23 cellular contexts compared by ENCODE assay signal in the genomic region with DNA sequence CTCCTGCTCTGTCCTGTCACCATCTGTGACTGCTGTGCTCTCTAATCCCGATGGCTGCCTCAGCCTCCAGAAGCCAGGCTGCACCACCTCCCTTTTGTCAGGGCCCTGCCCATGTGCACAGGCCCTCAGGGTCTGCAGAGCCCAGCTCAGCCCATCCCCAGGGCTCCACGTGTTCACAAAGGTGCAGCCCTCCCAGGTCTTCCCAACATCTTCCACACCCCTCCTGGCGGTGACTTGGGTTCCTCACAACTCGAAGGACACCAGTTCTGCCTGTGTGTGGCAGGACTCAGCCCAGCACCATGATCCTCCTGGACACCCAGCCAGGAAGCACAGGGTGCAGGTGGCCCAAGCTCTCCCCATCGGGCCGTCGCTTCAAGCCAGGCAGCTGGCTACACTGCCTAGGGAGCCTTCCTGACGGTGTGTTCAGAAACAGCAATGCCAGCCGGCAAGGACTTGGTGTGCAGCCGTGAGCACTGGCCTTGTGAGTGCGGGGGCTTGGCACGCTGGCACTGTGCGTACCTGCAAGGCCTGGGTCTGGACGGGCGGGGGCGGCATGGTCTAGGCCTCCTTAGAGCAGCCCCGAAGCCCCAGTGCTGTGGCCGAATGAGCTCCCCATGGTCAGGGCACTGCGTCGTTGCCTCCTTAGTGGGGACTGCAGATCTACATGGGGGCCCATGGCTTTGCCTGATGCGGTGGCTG.
DNase-seq lines count a peak whose midpoint lies in the region; ATAC-seq, FAIRE-seq and TF ChIP-seq lines count a peak whose summit lies in the region.
"Had no signal": no experiment of that assay in that cellular context is flagged by ENCODE, and none has a peak within 500 bp of the region (broad histone marks: within the 10 kb centered on the region; RNA-seq: fewer than 3 reads in every experiment).

No MANE protein-coding gene starts in this region.

- TF ChIP-seq CTCF in WTC11 (IDR thresholded peaks at IDR 0.05): 0 out of 2 replicates have a peak, but pooled peaks have one; percentile 20
- TF ChIP-seq CTCF in HepG2 (CRISPR knock-in tag; IDR thresholded peaks at IDR 0.05): peak; percentile 21; the same call in 1 of the 2 replicates
- no peak for TF ChIP-seq CTCF in upper lobe of right lung (IDR thresholded peaks at IDR 0.05)

- no peak overlapping the region for H2AFZ ChIP-seq in HepG2 (ENCODE audit: low read length)

- no TSS peak for BruUV-seq in HepG2 (replicated peaks; lab: Mats Ljungman, UMichigan)

- peak; percentile 48 for DNase-seq in activated CD4-positive, alpha-beta T cell treated with anti-CD3 and anti-CD28 coated beads, Interleukin-2, amount 10 ng/mL, durations not matched to agents 24 days and 14 days
- no peak for DNase-seq in activated CD4-positive, alpha-beta T cell treated with anti-CD3 and anti-CD28 coated beads for 4 hours
- DNase-seq in WTC11 (ENCODE audit: low spot score): no peak
- no peak for DNase-seq in HepG2 (ENCODE audit: low spot score)
- DNase-seq in upper lobe of right lung: no peak
- DNase-seq in stimulated activated naive CD8-positive, alpha-beta T cell treated with anti-CD3 and anti-CD28 coated beads, Interleukin-15, amount 100 ng/mL, for 72 hours: no peak
- DNase-seq: AML-193, DND-41, GOT3, HFFc6, IMR-90, Karpas-422, MM.1S, NCI-H1092, NCI-H1436 treated with DMSO at 0.1 percent for 48 hours, NCI-H2029 treated with DMSO at 0.1 percent for 48 hours, Peyer's patch, SHP77 had no signal

- no peak for TF ChIP-seq POLR2A in HepG2 (IDR thresholded peaks at IDR 0.05; ENCODE audit: insufficient read depth in 1 of 2, low read depth in 2 of 2, low read length in 2 of 2)

- intact Hi-C loops in activated CD4-positive, alpha-beta T cell treated with anti-CD3 and anti-CD28 coated beads, Interleukin-2, amount 10 ng/mL, durations not matched to agents 24 days and 14 days (cut with micrococcal nuclease): no loop called here
- intact Hi-C loops in HepG2 (cut with micrococcal nuclease; ENCODE audit: unreplicated experiment): no loop called here
- intact Hi-C loops in upper lobe of right lung (cut with DNase I): no loop called here

- in situ Hi-C loops in HepG2 (cut with HindIII; ENCODE audit: extremely low pct_ligation_motif_present, low pct_unique_long_range_greater_than_20kb): no loop called here

- TF ChIP-seq EP300 in HepG2 (IDR thresholded peaks at IDR 0.05; ENCODE audit: low read depth in 2 of 2, low read length in 2 of 2): no peak
- no peak for TF ChIP-seq EP300 in HepG2 (CRISPR knock-in tag; IDR thresholded peaks at IDR 0.05; ENCODE audit: borderline replicate concordance)

- H3K4me1 ChIP-seq in HepG2 (ENCODE audit: insufficient read depth, low read length) (no peaks in the 10 kb centered on the region), upper lobe of right lung (no peaks in the 10 kb centered on the region)
- H3K4me1 ChIP-seq: Peyer's patch had no signal

- H3K36me3 Mint-ChIP-seq in activated CD4-positive, alpha-beta T cell treated with anti-CD3 and anti-CD28 coated beads, Interleukin-2, amount 10 ng/mL, durations not matched to agents 24 days and 14 days (ENCODE audit: low read depth): no peaks in the 10 kb centered on the region
- H3K36me3 Mint-ChIP-seq in WTC11: peaks cover 6% of the 10 kb centered on the region

- peaks cover 8% of the 10 kb centered on the region for H3K4me1 Mint-ChIP-seq in activated CD4-positive, alpha-beta T cell treated with anti-CD3 and anti-CD28 coated beads, Interleukin-2, amount 10 ng/mL, durations not matched to agents 24 days and 14 days
- peaks cover 24% of the 10 kb centered on the region for H3K4me1 Mint-ChIP-seq in WTC11
- peaks cover 16% of the 10 kb centered on the region for H3K4me1 Mint-ChIP-seq in stimulated activated naive CD8-positive, alpha-beta T cell treated with anti-CD3 and anti-CD28 coated beads, Interleukin-15, amount 100 ng/mL, for 72 hours

- H3K9me3 ChIP-seq in HepG2 (ENCODE audit: low read length) (no peaks in the 10 kb centered on the region), upper lobe of right lung (no peaks in the 10 kb centered on the region)
- H3K9me3 ChIP-seq: Peyer's patch had no signal

- ATAC-seq in WTC11: peak; percentile 65
- peak; percentile 59 for ATAC-seq in HepG2
- ATAC-seq in upper lobe of right lung: peak; percentile 12
- ATAC-seq in HG03342 (IDR thresholded peaks at IDR 0.05; ENCODE audit: unreplicated experiment): no peak
- ATAC-seq in stimulated activated naive CD8-positive, alpha-beta T cell treated with anti-CD3 and anti-CD28 coated beads, Interleukin-15, amount 100 ng/mL, for 72 hours: no peak
- ATAC-seq in GM21447 (IDR thresholded peaks at IDR 0.05; ENCODE audit: unreplicated experiment): no peak

- H3K4me3 ChIP-seq in HepG2 (replicated peaks in 1 of 3; ENCODE audit: insufficient read depth in 1 of 3, low read depth in 2 of 3, low read length in 3 of 3): no peak overlapping the region
- no peak overlapping the region for H3K4me3 ChIP-seq in upper lobe of right lung
- H3K4me3 ChIP-seq: Peyer's patch, SK-N-MC had no signal

- no peak overlapping the region for H3K4me3 Mint-ChIP-seq in activated CD4-positive, alpha-beta T cell treated with anti-CD3 and anti-CD28 coated beads, Interleukin-2, amount 10 ng/mL, durations not matched to agents 24 days and 14 days
- no peak overlapping the region for H3K4me3 Mint-ChIP-seq in WTC11
- H3K4me3 Mint-ChIP-seq in stimulated activated naive CD8-positive, alpha-beta T cell treated with anti-CD3 and anti-CD28 coated beads, Interleukin-15, amount 100 ng/mL, for 72 hours: no peak overlapping the region
- H3K4me3 Mint-ChIP-seq: HFFc6 had no signal

- WGBS in HepG2 (ENCODE audit: low lambda C conversion rate): 22% methylated on average over 11 of the region's 21 CpGs

- no peak overlapping the region for H3K27ac Mint-ChIP-seq in activated CD4-positive, alpha-beta T cell treated with anti-CD3 and anti-CD28 coated beads, Interleukin-2, amount 10 ng/mL, durations not matched to agents 24 days and 14 days
- no peak overlapping the region for H3K27ac Mint-ChIP-seq in WTC11
- H3K27ac Mint-ChIP-seq in stimulated activated naive CD8-positive, alpha-beta T cell treated with anti-CD3 and anti-CD28 coated beads, Interleukin-15, amount 100 ng/mL, for 72 hours: no peak overlapping the region
- H3K27ac Mint-ChIP-seq: HFFc6 had no signal

- no peaks in the 10 kb centered on the region for H3K79me2 ChIP-seq in HepG2 (ENCODE audit: insufficient read depth, low read length)

- H4K20me1 ChIP-seq in HepG2 (ENCODE audit: insufficient read depth, low read length): no peaks in the 10 kb centered on the region

- peaks cover 11 to 83% of the 10 kb centered on the region in 2 experiments for H3K27me3 ChIP-seq in HepG2 (ENCODE audit: control insufficient read depth in 1 of 2, insufficient read depth in 2 of 2, low read length in 2 of 2)
- H3K27me3 ChIP-seq in upper lobe of right lung: peaks cover 10% of the 10 kb centered on the region
- H3K27me3 ChIP-seq: Peyer's patch had no signal

- no peaks in the 10 kb centered on the region for H3K36me3 ChIP-seq in HepG2 (replicated peaks in 1 of 2; ENCODE audit: control insufficient read depth in 1 of 2, insufficient read depth in 2 of 2, low read length in 2 of 2)
- no peaks in the 10 kb centered on the region for H3K36me3 ChIP-seq in upper lobe of right lung
- H3K36me3 ChIP-seq: Peyer's patch had no signal

- H3K9me3 Mint-ChIP-seq in activated CD4-positive, alpha-beta T cell treated with anti-CD3 and anti-CD28 coated beads, Interleukin-2, amount 10 ng/mL, durations not matched to agents 24 days and 14 days: no peaks in the 10 kb centered on the region
- H3K9me3 Mint-ChIP-seq in WTC11: peaks cover 9% of the 10 kb centered on the region
- H3K9me3 Mint-ChIP-seq in stimulated activated naive CD8-positive, alpha-beta T cell treated with anti-CD3 and anti-CD28 coated beads, Interleukin-15, amount 100 ng/mL, for 72 hours: no peaks in the 10 kb centered on the region
- H3K9me3 Mint-ChIP-seq: HFFc6 had no signal

- no peak for TF ChIP-seq RAD21 in HepG2 (CRISPR knock-in tag; IDR thresholded peaks at IDR 0.05)

- CTCF ChIA-PET in WTC11 (lab: Charles Lee) (interaction anchor here (0.8 to 1.9 kb wide), 7 partner anchors 26 to 69 kb away, joined by 3 to 4 read pairs (median 4); no protein-coding TSS in a partner anchor), HepG2 (lab: Yijun Ruan, JAX; ENCODE audit: low intra/inter-chr PET ratio, low total read pairs) (no interaction called here)

- POLR2A ChIA-PET in WTC11 (lab: Charles Lee): no interaction called here
- POLR2A ChIA-PET in HepG2 (lab: Yijun Ruan, JAX): no interaction called here

- H3K27me3 Mint-ChIP-seq in activated CD4-positive, alpha-beta T cell treated with anti-CD3 and anti-CD28 coated beads, Interleukin-2, amount 10 ng/mL, durations not matched to agents 24 days and 14 days: no peaks in the 10 kb centered on the region
- H3K27me3 Mint-ChIP-seq in WTC11 (ENCODE audit: low read depth): peaks cover 11% of the 10 kb centered on the region
- peaks cover 82% of the 10 kb centered on the region for H3K27me3 Mint-ChIP-seq in stimulated activated naive CD8-positive, alpha-beta T cell treated with anti-CD3 and anti-CD28 coated beads, Interleukin-15, amount 100 ng/mL, for 72 hours

- no peak overlapping the region for H3K9ac ChIP-seq in HepG2 (ENCODE audit: insufficient read depth, low read depth, low read length)

- FAIRE-seq in HepG2 (lab: Jason Lieb, UNC): no peak
- FAIRE-seq: G401.6 had no signal

- H3K27ac ChIP-seq in HepG2 (ENCODE audit: extremely low read length, insufficient read depth, low read length) (no peak overlapping the region), upper lobe of right lung (no peak overlapping the region)
- H3K27ac ChIP-seq: 22Rv1, Peyer's patch, SK-N-MC had no signal

- no peak overlapping the region for H3K4me2 ChIP-seq in HepG2 (ENCODE audit: low read depth, low read length)

TF ChIP-seq in WTC11, 78 proteins besides CTCF, POLR2A, EP300 and RAD21:
- TF ChIP-seq MXD4 (CRISPR knock-in tag; IDR thresholded peaks at IDR 0.05; ENCODE audit: borderline replicate concordance): no peak
- no peak for TF ChIP-seq GABPB1 (CRISPR knock-in tag; IDR thresholded peaks at IDR 0.05)
- no peak for TF ChIP-seq SOX15 (CRISPR knock-in tag; IDR thresholded peaks at IDR 0.05)
- 0 out of 2 replicates have a peak, but pooled peaks have one; percentile 31 for TF ChIP-seq FOXP1 (CRISPR knock-in tag; IDR thresholded peaks at IDR 0.05; ENCODE audit: borderline replicate concordance)
TF ChIP-seq in WTC11: peak in this region for 1.

TF ChIP-seq in HepG2, 621 proteins besides CTCF, POLR2A, EP300 and RAD21:
- no peak for TF ChIP-seq HOXA7 (CRISPR knock-in tag; IDR thresholded peaks at IDR 0.05)
- TF ChIP-seq ZNF431 (CRISPR knock-in tag; IDR thresholded peaks at IDR 0.05; ENCODE audit: borderline replicate concordance, low read depth): no peak
- TF ChIP-seq STAG1 (CRISPR knock-in tag; IDR thresholded peaks at IDR 0.05): peak; percentile 16; the same call in 1 of the 2 replicates
- no peak for TF ChIP-seq ZNF484 (CRISPR knock-in tag; IDR thresholded peaks at IDR 0.05; ENCODE audit: borderline replicate concordance, low read depth)

Comparison
In these comparisons a context has a peak if more than half of its experiments do, and no peak if none do; other contexts are left out.
1. ATAC-seq: peak in WTC11 (single experiment), HepG2 (single experiment) and upper lobe of right lung (single experiment); none in HG03342 (single experiment), stimulated activated naive CD8-positive, alpha-beta T cell treated with anti-CD3 and anti-CD28 coated beads, Interleukin-15, amount 100 ng/mL, for 72 hours (single experiment) and GM21447 (single experiment).